ENCODE assay signal across 14 cellular contexts in genomic region chr12:6073426-6073825, GRCh38. TPM values are rescaled to one million over a fixed set of nuclear protein-coding genes. Genes with fewer than 3 reads are reported as not detected.
A peak's percentile ranks its signal among the peaks of the same experiment; 100 is the strongest.
DNase-seq lines count a peak whose midpoint lies in the region; ATAC-seq and TF ChIP-seq lines count a peak whose summit lies in the region.
"Had no signal": no experiment of that assay in that cellular context is flagged by ENCODE, and none has a peak within 500 bp of the region (broad histone marks: within the 10 kb centered on the region; RNA-seq: fewer than 3 reads in every experiment).

No MANE protein-coding gene starts in this region.

- no peak for ATAC-seq in left lung
- ATAC-seq: SK-N-SH treated with all-trans-retinoic acid at 6 μM for 48 hours had no signal

- H3K4me2 ChIP-seq in H9 (ENCODE audit: insufficient read depth, insufficient read length, low read length): no peak overlapping the region
- H3K4me2 ChIP-seq in trophoblast cell (ENCODE audit: low read length): no peak overlapping the region

- no peak overlapping the region for H2BK20ac ChIP-seq in H9 (ENCODE audit: low read depth, low read length, poor library complexity, severe bottlenecking)

- intact Hi-C loops in left lung (cut with DNase I): loop anchor here in 1 of 2 donors (10.0 kb wide), 1 partner anchor 111 kb away; no protein-coding TSS in a partner anchor

- H2AFZ ChIP-seq in H9 (ENCODE audit: low read length) (no peak overlapping the region), trophoblast cell (ENCODE audit: insufficient read depth, low read length, poor library complexity) (no peak overlapping the region)

- H3K4me1 ChIP-seq in H9 (ENCODE audit: insufficient read depth, low read length) (no peaks in the 10 kb centered on the region; the same call in 1 of the 2 replicates), left lung (peaks cover 7 to 50% of the 10 kb centered on the region in 2 donors), trophoblast cell (ENCODE audit: control insufficient read depth in 1 of 2, insufficient read depth in 2 of 2, low read length in 2 of 2) (peaks cover 34 to 38% of the 10 kb centered on the region in 2 experiments)

- no peak for TF ChIP-seq CTCF in C4-2B (conservative IDR thresholded peaks at IDR 0.05)
- TF ChIP-seq CTCF in H9 (conservative IDR thresholded peaks at IDR 0.05): no peak
- TF ChIP-seq CTCF in left lung (IDR thresholded peaks at IDR 0.05): no peak

- H3K23me2 ChIP-seq in H9 (ENCODE audit: insufficient read length, low read depth, low read length, poor library complexity, severe bottlenecking): no peaks in the 10 kb centered on the region

- no peaks in the 10 kb centered on the region for H3K36me3 Mint-ChIP-seq in H9 (ENCODE audit: insufficient read depth in 1 of 3, low read depth in 3 of 3)

- H3K4me3 Mint-ChIP-seq in H9: no peak overlapping the region

- H4K20me1 ChIP-seq in H9 (ENCODE audit: control insufficient read depth, insufficient read depth, insufficient read length): no peaks in the 10 kb centered on the region

- H3K9me3 Mint-ChIP-seq in H9: no peaks in the 10 kb centered on the region; a peak in 1 of 5 replicates

- H3K27me3 Mint-ChIP-seq in H9 (ENCODE audit: low read depth): peaks cover 7% of the 10 kb centered on the region

- no peak overlapping the region for H3K56ac ChIP-seq in H9 (ENCODE audit: insufficient read length, low read depth, low read length)

- no CpG with 5 or more reads among the region's 7 CpGs for WGBS in H9 (ENCODE audit: extremely low coverage, insufficient read length, low lambda C conversion rate)
- no CpG with 5 or more reads among the region's 7 CpGs for WGBS in trophoblast cell (ENCODE audit: extremely low coverage, insufficient coverage, insufficient read length)

- H3K27ac ChIP-seq in C4-2B (peak overlapping the region; percentile 61), H9 (ENCODE audit: insufficient read length, low read depth, low read length) (no peak overlapping the region), left lung (peak overlapping the region; percentile 26 to 73), trophoblast cell (ENCODE audit: low read depth, low read length) (no peak overlapping the region)

- H4K8ac ChIP-seq in H9 (replicated peaks; ENCODE audit: insufficient read length, low read depth, low read length) (no peak overlapping the region), trophoblast cell (ENCODE audit: low read depth, low read length) (no peak overlapping the region)

- H3K36me3 ChIP-seq in left lung: no peaks in the 10 kb centered on the region
- H3K36me3 ChIP-seq in trophoblast cell (ENCODE audit: control insufficient read depth in 1 of 2, insufficient read depth in 2 of 2, low read length in 2 of 2): no peaks in the 10 kb centered on the region

- H4K91ac ChIP-seq in H9 (ENCODE audit: insufficient read length, low read depth, low read length) (no peak overlapping the region), trophoblast cell (ENCODE audit: low read depth, low read length) (peak overlapping the region; percentile 67)

- no peak overlapping the region for H2BK5ac ChIP-seq in H9 (ENCODE audit: insufficient read length, low read length)
- H2BK5ac ChIP-seq in trophoblast cell (ENCODE audit: low read depth, low read length, poor library complexity): peak overlapping the region; percentile 37

- no peak overlapping the region for H3K23ac ChIP-seq in H9 (ENCODE audit: insufficient read length, low read depth, low read length)
- no peak overlapping the region for H3K23ac ChIP-seq in trophoblast cell (ENCODE audit: low read length)

- H3K79me2 ChIP-seq in H9 (ENCODE audit: insufficient read depth, low read length) (no peaks in the 10 kb centered on the region), trophoblast cell (ENCODE audit: control insufficient read depth, insufficient read depth, low read length, poor library complexity) (no peaks in the 10 kb centered on the region)

- H2AK5ac ChIP-seq in H9 (ENCODE audit: insufficient read length, low read length) (no peak overlapping the region), trophoblast cell (ENCODE audit: low read length) (peak overlapping the region; percentile 20)

- H3K4me3 ChIP-seq in left lung: no peak overlapping the region
- H3K4me3 ChIP-seq in trophoblast cell (ENCODE audit: low read depth, low read length): no peak overlapping the region

- H2BK120ac ChIP-seq in H9 (ENCODE audit: low read depth, low read length, poor library complexity, severe bottlenecking) (no peak overlapping the region), trophoblast cell (ENCODE audit: insufficient read depth, low read length, poor library complexity) (peak overlapping the region; percentile 69)

- H3K14ac ChIP-seq in H9 (ENCODE audit: insufficient read depth, low read length) (0 out of 2 replicates have a peak overlapping the region, but pooled peaks have one; percentile 12), trophoblast cell (ENCODE audit: low read length) (peak overlapping the region; percentile 2)

- no peaks in the 10 kb centered on the region for H3K9me3 ChIP-seq in H9 (ENCODE audit: control insufficient read depth, low read depth, low read length)
- H3K9me3 ChIP-seq in left lung: no peaks in the 10 kb centered on the region
- H3K9me3 ChIP-seq in trophoblast cell (ENCODE audit: insufficient read depth, low read depth, low read length): no peaks in the 10 kb centered on the region

- H2BK15ac ChIP-seq in H9 (ENCODE audit: low read depth, low read length): no peak overlapping the region

- H4K12ac ChIP-seq in trophoblast cell (ENCODE audit: low read depth, low read length): no peak overlapping the region

- H2BK12ac ChIP-seq in H9 (ENCODE audit: insufficient read length, low read depth, low read length) (no peak overlapping the region), trophoblast cell (ENCODE audit: low read length) (peak overlapping the region; percentile 51)

- H4K5ac ChIP-seq in H9 (ENCODE audit: insufficient read length, low read depth, low read length): no peak overlapping the region

- H3K9ac ChIP-seq in H9 (ENCODE audit: extremely low read depth, insufficient read length, low read length) (no peak overlapping the region), trophoblast cell (ENCODE audit: low read length) (no peak overlapping the region)

- DNase-seq in H9 (no peak), left lung (no peak), trophoblast cell (no peak), HT-29 (ENCODE audit: low spot score) (no peak), hepatic stellate cell (ENCODE audit: low spot score) (no peak)
- no peak for DNase-seq in activated CD8-positive, alpha-beta memory T cell treated with anti-CD3 and anti-CD28 coated beads, Interleukin-2, amount 50 U/mL, for 4 hours
- DNase-seq: ACHN, DMS 273 treated with DMSO at 0.1 percent for 48 hours, NCI-H1436 treated with DMSO at 0.1 percent for 48 hours, NCI-H2081 treated with DMSO at 0.1 percent for 48 hours, NCI-H2227 treated with DMSO at 0.1 percent for 48 hours, NCI-H526 had no signal

- H3K4me1 Mint-ChIP-seq in H9: peaks cover 30 to 43% of the 10 kb centered on the region in 2 experiments

- H3K27me3 ChIP-seq in H9 (ENCODE audit: insufficient read depth, low read length): no peaks in the 10 kb centered on the region
- peaks cover 5 to 29% of the 10 kb centered on the region in 2 donors for H3K27me3 ChIP-seq in left lung
- H3K27me3 ChIP-seq in trophoblast cell (ENCODE audit: insufficient read depth, low read length): no peaks in the 10 kb centered on the region

- no peak overlapping the region for H3K27ac Mint-ChIP-seq in H9

- H3K4ac ChIP-seq in H9 (ENCODE audit: low read depth, low read length): no peak overlapping the region
- no peak overlapping the region for H3K4ac ChIP-seq in trophoblast cell (ENCODE audit: low read depth, low read length)

- no peak overlapping the region for H3T11ph ChIP-seq in H9 (ENCODE audit: low read length)

- no peaks in the 10 kb centered on the region for H3K79me1 ChIP-seq in H9 (ENCODE audit: insufficient read depth, low read depth, low read length, poor library complexity, severe bottlenecking)
- peaks cover 51% of the 10 kb centered on the region for H3K79me1 ChIP-seq in trophoblast cell (ENCODE audit: low read length)

- no peak overlapping the region for H3K18ac ChIP-seq in H9 (ENCODE audit: insufficient read length, low read depth, low read length)
- peak overlapping the region; percentile 0 for H3K18ac ChIP-seq in trophoblast cell (ENCODE audit: low read length)

RNA-seq across cellular contexts. Expression of gene VWF, which starts 51.0 kb away (rescaled TPM):
- total RNA-seq in H9 (2021) (0.17 and 0.35 TPM in 2 replicates), left lung (100 to 1,000 TPM; 254 to 401 TPM)
- polyA plus RNA-seq in trophoblast cell (2013): 0.82 and 1.1 TPM in 2 replicates
- under 0.01 TPM in 1 of 2 replicates, not detected in the other for total RNA-seq in HT-29 (2014; rRNA removed; shearing (Covaris generic))

Comparison
In these comparisons a context has a peak if more than half of its experiments do, and no peak if none do; other contexts are left out.
1. H3K27ac ChIP-seq: peak in C4-2B (single experiment) and left lung (2 of 2); none in H9 (single experiment) and trophoblast cell (single experiment).
2. RNA of gene VWF, which starts 51.0 kb away (total RNA-seq): 254 to 401 TPM in left lung; 0.17 to 0.35 TPM in H9 and under 0.01 TPM in HT-29; every median in the first group is over 100 times any median in the second.